Comparison of ENCODE assay signal across 21 cellular contexts in genomic region chr2:135182190-135182589, GRCh38.
DNase-seq lines count a peak whose midpoint lies in the region; ATAC-seq, FAIRE-seq and TF ChIP-seq lines count a peak whose summit lies in the region.
"Had no signal": no experiment of that assay in that cellular context is flagged by ENCODE, and none has a peak within 500 bp of the region (broad histone marks: within the 10 kb centered on the region; RNA-seq: fewer than 3 reads in every experiment).

No MANE protein-coding gene starts in this region.

- no peaks in the 10 kb centered on the region for H3K36me3 ChIP-seq in bronchial epithelial cell (ENCODE audit: control insufficient read depth, insufficient read depth, low read length)

- H3K27me3 ChIP-seq in bronchial epithelial cell (ENCODE audit: control insufficient read depth, insufficient read depth, low read length) (no peaks in the 10 kb centered on the region), right cardiac atrium (ENCODE audit: control insufficient read depth, insufficient read depth) (no peaks in the 10 kb centered on the region)
- H3K27me3 ChIP-seq: BLaER1, MG63 had no signal

- H3K4me3 ChIP-seq in bronchial epithelial cell (ENCODE audit: low read depth, low read length) (no peak overlapping the region), right cardiac atrium (ENCODE audit: low read length) (no peak overlapping the region)
- H3K4me3 ChIP-seq: BLaER1, MG63 had no signal

- FAIRE-seq in bronchial epithelial cell (lab: Jason Lieb, UNC) = peak; percentile 64
- FAIRE-seq: GM12891, H54 had no signal

- WGBS in right cardiac atrium = 81% methylated on average over 8 of the region's 8 CpGs

- DNase-seq in NCI-H82 (lab: John Stamatoyannopoulos, UW) = peak; percentile 58
- no peak for DNase-seq in NCI-H82 treated with DMSO at 0.1 percent for 48 hours (lab: John Stamatoyannopoulos, UW; ENCODE audit: unreplicated experiment)
- no peak for DNase-seq in bronchial epithelial cell (ENCODE audit: low read depth)
- peak; percentile 1 for DNase-seq in iPS DF 19.7 (ENCODE audit: low read depth, low spot score)
- DNase-seq in superior temporal gyrus (ENCODE audit: extremely low spot score) = peak; percentile 18
- DNase-seq in right cardiac atrium = no peak
- no peak for DNase-seq in activated CD4-positive, alpha-beta T cell treated with anti-CD3 and anti-CD28 coated beads for 1 hour
- no peak for DNase-seq in RKO (ENCODE audit: low spot score)
- DNase-seq: 8988T; CD8-positive, alpha-beta memory T cell; DND-41; GDM1; IMR-90; Karpas-422; MG63; NCI-H1092; NCI-H146; NCI-H2081 had no signal

- no peak for ATAC-seq in right cardiac atrium

- H3K9me3 ChIP-seq in right cardiac atrium (ENCODE audit: control insufficient read depth, low read length) = no peaks in the 10 kb centered on the region
- H3K9me3 ChIP-seq: MG63 had no signal

- intact Hi-C loops in right cardiac atrium (cut with DNase I) = no loop called here

- H3K27ac ChIP-seq in right cardiac atrium (ENCODE audit: low read length) = no peak overlapping the region
- H3K27ac ChIP-seq: BLaER1 had no signal

- TF ChIP-seq CTCF in bronchial epithelial cell (IDR thresholded peaks at IDR 0.05; ENCODE audit: insufficient read depth, low read length, severe bottlenecking) = no peak

- no peaks in the 10 kb centered on the region for H3K4me1 ChIP-seq in right cardiac atrium (ENCODE audit: control insufficient read depth, insufficient read depth, low read length)
- H3K4me1 ChIP-seq: BLaER1 had no signal

Comparison
In these comparisons a context has a peak if more than half of its experiments do, and no peak if none do; other contexts are left out.
1. DNase-seq: peak in NCI-H82 (single experiment), iPS DF 19.7 (single experiment) and superior temporal gyrus (single experiment); none in NCI-H82 treated with DMSO at 0.1 percent for 48 hours (single experiment), bronchial epithelial cell (single experiment), right cardiac atrium (0 of 3), activated CD4-positive, alpha-beta T cell treated with anti-CD3 and anti-CD28 coated beads for 1 hour (single experiment) and RKO (single experiment).